Comparison of ENCODE assay signal across 26 cellular contexts in genomic region chr11:79953629-79954028, GRCh38.
"Had no signal": no experiment of that assay in that cellular context is flagged by ENCODE, and none has a peak within 500 bp of the region (broad histone marks: within the 10 kb centered on the region; RNA-seq: fewer than 3 reads in every experiment).

No MANE protein-coding gene starts in this region.

- H3K27ac ChIP-seq: ascending aorta, body of pancreas, KMS-11, Peyer's patch, RWPE1, SJCRH30 had no signal

- H3K4me3 Mint-ChIP-seq: activated CD8-positive, alpha-beta memory T cell treated with anti-CD3 and anti-CD28 coated beads, Interleukin-2, amount 10 ng/mL, durations not matched to agents 7 days and 5 days; activated naive CD4-positive, alpha-beta T cell treated with anti-CD3 and anti-CD28 coated beads, Interleukin-2, amount 50 U/mL, for 24 hours; activated T-cell treated with anti-CD3 and anti-CD28 coated beads, Interleukin-2, amount 50 U/mL, for 24 hours; activated T-helper 1 cell treated with anti-CD3 and anti-CD28 coated beads, Interleukin-12 subunit alpha, Interleukin-12 subunit beta, Interleukin-2, Interleukin-4 antibody, amounts not matched to agents 30 ng/mL and 10 ng/mL and 1 ng/mL, durations not matched to agents 14 hours and 24 hours and 36 hours; central memory CD8-positive, alpha-beta T cell had no signal

- H3K27me3 ChIP-seq: ascending aorta, body of pancreas, MG63, Peyer's patch, SJCRH30 had no signal

- H3K4me1 ChIP-seq: ascending aorta, body of pancreas, Peyer's patch, SJCRH30 had no signal

- H3K4me3 ChIP-seq: ascending aorta, body of pancreas, MG63, Peyer's patch, SJCRH30 had no signal

- H3K27me3 Mint-ChIP-seq: activated CD8-positive, alpha-beta memory T cell treated with anti-CD3 and anti-CD28 coated beads, Interleukin-2, amount 10 ng/mL, durations not matched to agents 7 days and 5 days; activated naive CD4-positive, alpha-beta T cell treated with anti-CD3 and anti-CD28 coated beads, Interleukin-2, amount 50 U/mL, for 24 hours; activated T-cell treated with anti-CD3 and anti-CD28 coated beads, Interleukin-2, amount 50 U/mL, for 24 hours; central memory CD8-positive, alpha-beta T cell had no signal

- ATAC-seq: activated CD8-positive, alpha-beta memory T cell treated with anti-CD3 and anti-CD28 coated beads, Interleukin-2, amount 10 ng/mL, durations not matched to agents 7 days and 5 days; body of pancreas had no signal

- H3K27ac Mint-ChIP-seq: activated CD8-positive, alpha-beta memory T cell treated with anti-CD3 and anti-CD28 coated beads, Interleukin-2, amount 10 ng/mL, durations not matched to agents 7 days and 5 days; activated naive CD4-positive, alpha-beta T cell treated with anti-CD3 and anti-CD28 coated beads, Interleukin-2, amount 50 U/mL, for 24 hours; activated T-cell treated with anti-CD3 and anti-CD28 coated beads, Interleukin-2, amount 50 U/mL, for 24 hours; activated T-helper 1 cell treated with anti-CD3 and anti-CD28 coated beads, Interleukin-12 subunit alpha, Interleukin-12 subunit beta, Interleukin-2, Interleukin-4 antibody, amounts not matched to agents 30 ng/mL and 10 ng/mL and 1 ng/mL, durations not matched to agents 14 hours and 24 hours and 36 hours had no signal

- H3K9me3 ChIP-seq: ascending aorta, body of pancreas, MG63, Peyer's patch, SJCRH30, SK-N-SH had no signal

- DNase-seq: activated CD4-positive, alpha-beta T cell treated with anti-CD3 and anti-CD28 coated beads for 48 hours; activated CD4-positive, alpha-beta T cell treated with anti-CD3 and anti-CD28 coated beads, Interleukin-2, amount 50 U/mL, for 48 hours; activated CD4-positive, CD25-positive, alpha-beta regulatory T cell treated with anti-CD3 and anti-CD28 coated beads, Interleukin-2, amount 50 U/mL, for 72 hours; activated CD8-positive, alpha-beta memory T cell treated with anti-CD3 and anti-CD28 coated beads, Interleukin-2, amount 10 ng/mL, durations not matched to agents 7 days and 5 days; activated effector memory CD4-positive, alpha-beta T cell treated with Interleukin-2 at 50 U/mL for 16 hours; activated naive CD4-positive, alpha-beta T cell; activated T-cell treated with anti-CD3 and anti-CD28 coated beads, Interleukin-2, amount 50 U/mL, for 24 hours; body of pancreas; MG63; MV-4-11; NCI-H1105; NCI-H1436; NCI-H1694 treated with DMSO at 0.1 percent for 48 hours; NCI-H2081; NCI-H510A treated with DMSO at 0.1 percent for 48 hours; Peyer's patch; Right ventricle myocardium superior; SJCRH30; SK-N-SH; T-helper 1 cell had no signal

- H3K4me1 Mint-ChIP-seq: activated CD8-positive, alpha-beta memory T cell treated with anti-CD3 and anti-CD28 coated beads, Interleukin-2, amount 10 ng/mL, durations not matched to agents 7 days and 5 days; activated naive CD4-positive, alpha-beta T cell treated with anti-CD3 and anti-CD28 coated beads, Interleukin-2, amount 50 U/mL, for 24 hours; central memory CD8-positive, alpha-beta T cell had no signal

- H3K36me3 Mint-ChIP-seq: activated CD8-positive, alpha-beta memory T cell treated with anti-CD3 and anti-CD28 coated beads, Interleukin-2, amount 10 ng/mL, durations not matched to agents 7 days and 5 days; activated naive CD4-positive, alpha-beta T cell treated with anti-CD3 and anti-CD28 coated beads, Interleukin-2, amount 50 U/mL, for 24 hours had no signal

- H3K36me3 ChIP-seq: ascending aorta, MG63, Peyer's patch, SJCRH30 had no signal
